ENCODE assay signal across 19 cellular contexts in the genomic region with DNA sequence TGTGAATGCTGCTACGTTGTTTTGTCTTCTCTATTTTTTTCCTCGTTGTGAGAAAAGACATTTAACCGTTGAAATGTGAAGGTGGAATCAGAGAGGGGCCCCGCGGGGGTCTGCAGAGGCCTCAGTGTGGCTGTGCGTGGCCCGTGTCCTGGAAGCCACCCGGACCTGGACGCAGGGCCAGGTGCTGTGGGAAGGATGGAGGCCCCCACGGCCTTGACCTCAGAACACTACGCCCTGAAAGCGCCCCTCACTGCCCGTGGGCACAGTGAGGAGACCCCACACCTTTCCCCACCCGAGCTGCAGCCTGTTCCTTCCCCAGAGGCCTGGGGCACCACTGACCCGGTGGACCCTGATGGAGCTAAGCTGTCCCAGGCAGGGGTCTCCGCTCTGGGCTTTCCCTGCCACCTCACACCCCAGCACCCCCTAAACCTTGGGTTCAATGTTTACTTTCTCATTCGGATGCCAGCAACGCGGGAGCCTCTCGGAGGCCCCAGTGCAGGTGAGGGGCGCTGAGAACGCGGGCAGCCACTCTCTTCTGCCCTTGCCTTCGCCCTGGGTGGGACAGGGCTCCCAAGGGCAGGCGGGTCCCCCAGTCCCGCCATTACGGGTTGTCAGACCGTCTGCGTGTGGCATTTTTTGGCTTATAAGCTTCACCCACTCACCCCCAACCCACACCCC. TPM values are rescaled to one million over a fixed set of nuclear protein-coding genes. Genes with fewer than 3 reads are reported as not detected.
DNase-seq lines count a peak whose midpoint lies in the region; ATAC-seq, FAIRE-seq and TF ChIP-seq lines count a peak whose summit lies in the region.
"Had no signal": no experiment of that assay in that cellular context is flagged by ENCODE, and none has a peak within 500 bp of the region (broad histone marks: within the 10 kb centered on the region; RNA-seq: fewer than 3 reads in every experiment).

No MANE protein-coding gene starts in this region.

- intact Hi-C loops in Caco-2 (cut with micrococcal nuclease; ENCODE audit: unreplicated experiment) (no loop called here), GM12878 (cut with micrococcal nuclease; ENCODE audit: unreplicated experiment) (no loop called here)

- no peak overlapping the region for H3K4me3 Mint-ChIP-seq in Caco-2 (ENCODE audit: unreplicated experiment)
- no peak overlapping the region for H3K4me3 Mint-ChIP-seq in stimulated activated effector memory CD8-positive, alpha-beta T cell treated with anti-CD3 and anti-CD28 coated beads, Interleukin-12 subunit alpha, Interleukin-12 subunit beta, amount 100 ng/mL, for 72 hours
- H3K4me3 Mint-ChIP-seq: CD8-positive, alpha-beta T cell had no signal

- H3K27me3 ChIP-seq in Caco-2 (replicated peaks; ENCODE audit: control insufficient read depth, insufficient read depth, low read length) (no peaks in the 10 kb centered on the region), GM12878 (replicated peaks in 1 of 2; ENCODE audit: control insufficient read depth in 2 of 2, insufficient read depth in 2 of 2, low read length in 1 of 2) (no peaks in the 10 kb centered on the region)
- H3K27me3 ChIP-seq: BLaER1 treated with 17β-estradiol and CSF1 and Interleukin-3, amounts not matched to agents 10 nM and 100 nM; Peyer's patch had no signal

- H3K4me3 ChIP-seq in Caco-2 (ENCODE audit: low read depth, low read length) (no peak overlapping the region), GM12878 (no peak overlapping the region)
- H3K4me3 ChIP-seq: A549; BLaER1 treated with 17β-estradiol and CSF1 and Interleukin-3, amounts not matched to agents 10 nM and 100 nM; Peyer's patch; SK-N-MC had no signal

- H3K36me3 ChIP-seq in Caco-2 (ENCODE audit: control insufficient read depth, insufficient read depth, low read length), result no peaks in the 10 kb centered on the region
- peaks cover 68% of the 10 kb centered on the region for H3K36me3 ChIP-seq in KOPT-K1 (ENCODE audit: insufficient read depth, low read length)
- peaks cover 3 to 10% of the 10 kb centered on the region in 2 experiments; a peak in 3 of 4 replicates for H3K36me3 ChIP-seq in GM12878 (ENCODE audit: control insufficient read depth in 2 of 2, insufficient read depth in 2 of 2, low read length in 1 of 2)

- H3K27ac Mint-ChIP-seq in Caco-2 (ENCODE audit: unreplicated experiment), result no peak overlapping the region
- peak overlapping the region; percentile 83 for H3K27ac Mint-ChIP-seq in stimulated activated effector memory CD8-positive, alpha-beta T cell treated with anti-CD3 and anti-CD28 coated beads, Interleukin-12 subunit alpha, Interleukin-12 subunit beta, amount 100 ng/mL, for 72 hours
- H3K27ac Mint-ChIP-seq: CD8-positive, alpha-beta T cell had no signal

- FAIRE-seq in GM12878 (lab: Jason Lieb, UNC), result no peak
- FAIRE-seq: A549, H54 had no signal

- RAD21 ChIA-PET in GM12878 (lab: Charles Lee; ENCODE audit: unreplicated experiment), result no interaction called here

- no peaks in the 10 kb centered on the region for H3K4me1 ChIP-seq in Caco-2
- no peaks in the 10 kb centered on the region for H3K4me1 ChIP-seq in GM12878 (ENCODE audit: control insufficient read depth, insufficient read depth, low read length)
- H3K4me1 ChIP-seq: A549; BLaER1 treated with 17β-estradiol and CSF1 and Interleukin-3, amounts not matched to agents 10 nM and 100 nM; Peyer's patch had no signal

- BruUV-seq in Caco-2 (replicated peaks; lab: Mats Ljungman, UMichigan) (TSS peak; percentile 26), GM12878 (replicated peaks; lab: Mats Ljungman, UMichigan) (TSS peak; percentile 64)

- peaks cover 5% of the 10 kb centered on the region for H3K4me1 Mint-ChIP-seq in Caco-2 (ENCODE audit: low read depth, unreplicated experiment)
- peaks cover 37% of the 10 kb centered on the region for H3K4me1 Mint-ChIP-seq in stimulated activated effector memory CD8-positive, alpha-beta T cell treated with anti-CD3 and anti-CD28 coated beads, Interleukin-12 subunit alpha, Interleukin-12 subunit beta, amount 100 ng/mL, for 72 hours

- TF ChIP-seq POLR2A in GM12878 (IDR thresholded peaks at IDR 0.05; ENCODE audit: low read depth, low read length), result no peak

- no peaks in the 10 kb centered on the region for H4K20me1 ChIP-seq in GM12878 (ENCODE audit: control insufficient read depth, insufficient read depth)

- H3K36me3 Mint-ChIP-seq in Caco-2 (ENCODE audit: insufficient read depth, unreplicated experiment), result peaks cover 43% of the 10 kb centered on the region
- H3K36me3 Mint-ChIP-seq in stimulated activated effector memory CD8-positive, alpha-beta T cell treated with anti-CD3 and anti-CD28 coated beads, Interleukin-12 subunit alpha, Interleukin-12 subunit beta, amount 100 ng/mL, for 72 hours, result peaks cover 76% of the 10 kb centered on the region

- TF ChIP-seq EP300 in GM12878 (IDR thresholded peaks at IDR 0.05; ENCODE audit: borderline replicate concordance in 1 of 2, control insufficient read depth in 1 of 2, low read depth in 2 of 2, low read length in 2 of 2), result no peak

- no peak overlapping the region for H2AFZ ChIP-seq in GM12878 (ENCODE audit: control insufficient read depth, low read depth, low read length)

- SMC1A ChIA-PET in GM12878 (lab: Charles Lee; ENCODE audit: uncharacterized antibody, unreplicated experiment), result no interaction called here

- no peaks in the 10 kb centered on the region for H3K27me3 Mint-ChIP-seq in Caco-2 (ENCODE audit: insufficient read depth, unreplicated experiment)

- no peaks in the 10 kb centered on the region for H3K79me2 ChIP-seq in GM12878 (ENCODE audit: control insufficient read depth, insufficient read depth, low read length)

- WGBS in GM12878 (ENCODE audit: insufficient coverage, insufficient replicate concordance, low lambda C conversion rate, missing lambda C conversion rate), result 94% methylated on average over 29 of the region's 29 CpGs

- no peak overlapping the region for H3K4me2 ChIP-seq in GM12878 (ENCODE audit: control insufficient read depth, insufficient read depth)
- H3K4me2 ChIP-seq: A549; BLaER1 treated with 17β-estradiol and CSF1 and Interleukin-3, amounts not matched to agents 10 nM and 100 nM had no signal

- TF ChIP-seq RAD21 in GM12878 (IDR thresholded peaks at IDR 0.05; ENCODE audit: insufficient read depth, low read depth, low read length), result no peak

- H3K9me3 ChIP-seq in Caco-2 (no peaks in the 10 kb centered on the region), KOPT-K1 (ENCODE audit: insufficient read depth, low read length, poor library complexity, severe bottlenecking) (no peaks in the 10 kb centered on the region), GM12878 (replicated peaks; ENCODE audit: control insufficient read depth, insufficient read depth, low read length) (no peaks in the 10 kb centered on the region)
- H3K9me3 ChIP-seq: A549; BLaER1 treated with 17β-estradiol and CSF1 and Interleukin-3, amounts not matched to agents 10 nM and 100 nM; Peyer's patch had no signal

- ATAC-seq in GM12878, result no peak
- no peak for ATAC-seq in stimulated activated effector memory CD8-positive, alpha-beta T cell treated with anti-CD3 and anti-CD28 coated beads, Interleukin-12 subunit alpha, Interleukin-12 subunit beta, amount 100 ng/mL, for 72 hours
- ATAC-seq: A549; CD8-positive, alpha-beta T cell had no signal

- no peak for TF ChIP-seq CTCF in Caco-2 (IDR thresholded peaks at IDR 0.05; ENCODE audit: insufficient read depth in 1 of 2, low read depth in 1 of 2, low read length in 1 of 2, severe bottlenecking in 1 of 2, unreplicated experiment in 1 of 2)
- no peak for TF ChIP-seq CTCF in GM12878 (IDR thresholded peaks at IDR 0.05 in 2 of 3, conservative IDR thresholded peaks at IDR 0.05 in 1 of 3; ENCODE audit: control insufficient read depth in 2 of 3, extremely low read depth in 1 of 3, insufficient read depth in 1 of 3, low read depth in 3 of 3, low read length in 3 of 3)

- DNase-seq in Caco-2 (no peak), GM12878 (ENCODE audit: low read depth, low spot score) (no peak), epidermal melanocyte (ENCODE audit: insufficient read length, low spot score) (no peak), HuH-7 (ENCODE audit: low spot score) (no peak), NCI-H524 (lab: John Stamatoyannopoulos, UW) (no peak), NCI-H1417 (lab: John Stamatoyannopoulos, UW) (no peak)
- DNase-seq in stimulated activated effector memory CD8-positive, alpha-beta T cell treated with anti-CD3 and anti-CD28 coated beads, Interleukin-12 subunit alpha, Interleukin-12 subunit beta, amount 100 ng/mL, for 72 hours (ENCODE audit: low spot score in 2 of 2), result no peak
- DNase-seq: CD8-positive, alpha-beta T cell; KBM-7; NCI-H187 treated with DMSO at 0.1 percent for 48 hours; NCI-H226; NCI-H524 treated with DMSO at 0.1 percent for 48 hours; Peyer's patch; Right ventricle myocardium superior had no signal

- H3K9me3 Mint-ChIP-seq in Caco-2 (ENCODE audit: unreplicated experiment), result no peaks in the 10 kb centered on the region
- no peaks in the 10 kb centered on the region for H3K9me3 Mint-ChIP-seq in stimulated activated effector memory CD8-positive, alpha-beta T cell treated with anti-CD3 and anti-CD28 coated beads, Interleukin-12 subunit alpha, Interleukin-12 subunit beta, amount 100 ng/mL, for 72 hours
- H3K9me3 Mint-ChIP-seq: CD8-positive, alpha-beta T cell had no signal

- H3K27ac ChIP-seq in KOPT-K1 (ENCODE audit: low read depth, low read length, poor library complexity, severe bottlenecking), result peak overlapping the region; percentile 3
- no peak overlapping the region for H3K27ac ChIP-seq in GM12878 (ENCODE audit: control insufficient read depth, insufficient read depth)
- H3K27ac ChIP-seq: A549; BLaER1 treated with 17β-estradiol and CSF1 and Interleukin-3, amounts not matched to agents 10 nM and 100 nM; Peyer's patch; SK-N-MC had no signal

- CTCF ChIA-PET in Caco-2 (lab: Charles Lee) (no interaction called here), GM12878 (lab: Yijun Ruan, JAX) (no interaction called here)

- no peak overlapping the region for H3K9ac ChIP-seq in GM12878 (ENCODE audit: control insufficient read depth, insufficient read depth, low read length)

- in situ Hi-C loops in GM12878 (cut with MboI), result no loop called here

- POLR2A ChIA-PET in Caco-2 (lab: Charles Lee), result no interaction called here
- POLR2A ChIA-PET in GM12878 (lab: Charles Lee), result no interaction called here

RNA-seq across cellular contexts. Expression of gene SETD1B, which starts 26.9 kb away (rescaled TPM):
- total RNA-seq in Caco-2 (2022) (16.8 and 17.6 TPM in 2 replicates), GM12878 (2014; rRNA removed) (1.8 and 2.1 TPM in 2 replicates), GM12878 (2014; rRNA removed; fragmentation: Illumina TruSeq; extraction: Trizol) (1.3 TPM in 2 replicates), GM12878 (2021) (15.5 and 17.3 TPM in 2 replicates)
- total RNA-seq in GM12878 (2013; cell fraction: nucleolus; rRNA removed), result 8.1 and 10.1 TPM in 2 replicates
- polyA plus RNA-seq in GM12878 (2011; ENCODE audit: low read depth), result 2.0 TPM
- polyA plus RNA-seq in GM12878 (2011; rRNA removed) (0.27 and 0.50 TPM in 2 replicates), GM12878 (2014; fragmentation: Illumina TruSeq; extraction: Trizol) (1.7 and 3.6 TPM in 2 replicates), GM12878 (2014; fragmentation: Nextera tagmentation; extraction: Ambion mirVana) (1 to 10 TPM in 1 of 2 experiments, under 1 TPM in 1; 0.53 to 1.7 TPM), GM12878 (2014; rRNA removed) (4.9 and 7.5 TPM in 2 replicates), GM12878 (2016; fragmentation: Nextera tagmentation; extraction: Ambion mirVana) (1 to 10 TPM; 1.2 to 1.5 TPM)
- polyA plus RNA-seq in GM12878 (2011; cell fraction: cytosol; rRNA removed), result 0.67 and 0.76 TPM in 2 replicates
- polyA plus RNA-seq in GM12878 (2011; cell fraction: nucleus; rRNA removed), result 3.1 and 6.2 TPM in 2 replicates
- polyA plus RNA-seq in GM12878 (2012), result 4.3 and 5.9 TPM in 2 replicates
- polyA minus RNA-seq in GM12878 (2011; rRNA and poly(A)+ RNA removed), result 1.3 and 1.4 TPM in 2 replicates
- 2.3 and 3.3 TPM in 2 replicates for polyA minus RNA-seq in GM12878 (2011; cell fraction: cytosol; rRNA and poly(A)+ RNA removed)
- polyA minus RNA-seq in GM12878 (2011; cell fraction: nucleus; rRNA and poly(A)+ RNA removed), result 1.6 and 3.5 TPM in 2 replicates

RNA-seq across cellular contexts. Expression of gene HPD, which starts 27.9 kb away (rescaled TPM):
- total RNA-seq in Caco-2 (2022) (0.20 TPM in 1 of 2 replicates, not detected in the other), GM12878 (2014; rRNA removed) (not detected in 2 replicates), GM12878 (2014; rRNA removed; fragmentation: Illumina TruSeq; extraction: Trizol) (not detected in 2 replicates), GM12878 (2021) (0.13 and 0.28 TPM in 2 replicates)
- not detected in 2 replicates for total RNA-seq in GM12878 (2013; cell fraction: nucleolus; rRNA removed)
- not detected for polyA plus RNA-seq in GM12878 (2011; ENCODE audit: low read depth)
- polyA plus RNA-seq in GM12878 (2011; rRNA removed) (not detected in 2 replicates), GM12878 (2014; fragmentation: Illumina TruSeq; extraction: Trizol) (not detected in 2 replicates), GM12878 (2014; fragmentation: Nextera tagmentation; extraction: Ambion mirVana) (under 1 TPM in 1 of 2 experiments, not detected in 1; 0.04 TPM), GM12878 (2014; rRNA removed) (0.15 and 0.69 TPM in 2 replicates), GM12878 (2016; fragmentation: Nextera tagmentation; extraction: Ambion mirVana) (not detected)
- not detected in 2 replicates for polyA plus RNA-seq in GM12878 (2011; cell fraction: cytosol; rRNA removed)
- polyA plus RNA-seq in GM12878 (2011; cell fraction: nucleus; rRNA removed), result not detected in 2 replicates
- 0.15 TPM in 1 of 2 replicates, not detected in the other for polyA plus RNA-seq in GM12878 (2012)
- not detected in 2 replicates for polyA minus RNA-seq in GM12878 (2011; rRNA and poly(A)+ RNA removed)
- not detected in 2 replicates for polyA minus RNA-seq in GM12878 (2011; cell fraction: cytosol; rRNA and poly(A)+ RNA removed)
- not detected in 2 replicates for polyA minus RNA-seq in GM12878 (2011; cell fraction: nucleus; rRNA and poly(A)+ RNA removed)
- total RNA-seq: CD8-positive, alpha-beta T cell; Peyer's patch had no signal

RNA-seq across cellular contexts. Expression of gene RHOF, which starts 37.2 kb away (rescaled TPM):
- 33.8 and 36.7 TPM in 2 replicates for total RNA-seq in Caco-2 (2022)
- 111 and 129 TPM in 2 replicates for total RNA-seq in GM12878 (2013; cell fraction: nucleolus; rRNA removed)
- total RNA-seq in GM12878 (2014; rRNA removed), result 58.0 and 58.8 TPM in 2 replicates
- total RNA-seq in GM12878 (2014; rRNA removed; fragmentation: Illumina TruSeq; extraction: Trizol), result 32.8 and 32.9 TPM in 2 replicates
- 72.8 and 78.7 TPM in 2 replicates for total RNA-seq in GM12878 (2021)
- 11.6 TPM for polyA plus RNA-seq in GM12878 (2011; ENCODE audit: low read depth)
- 25.4 and 40.8 TPM in 2 replicates for polyA plus RNA-seq in GM12878 (2011; rRNA removed)
- 71.0 and 80.5 TPM in 2 replicates for polyA plus RNA-seq in GM12878 (2011; cell fraction: cytosol; rRNA removed)
- 76.9 and 97.7 TPM in 2 replicates for polyA plus RNA-seq in GM12878 (2011; cell fraction: nucleus; rRNA removed)
- 38.5 and 51.6 TPM in 2 replicates for polyA plus RNA-seq in GM12878 (2012)
- 28.5 and 36.5 TPM in 2 replicates for polyA plus RNA-seq in GM12878 (2014; fragmentation: Illumina TruSeq; extraction: Trizol)
- polyA plus RNA-seq in GM12878 (2014; fragmentation: Nextera tagmentation; extraction: Ambion mirVana), result 1 to 10 TPM; 6.1 to 6.4 TPM
- polyA plus RNA-seq in GM12878 (2014; rRNA removed), result 66.1 and 75.8 TPM in 2 replicates
- polyA plus RNA-seq in GM12878 (2016; fragmentation: Nextera tagmentation; extraction: Ambion mirVana), result 10 to 100 TPM; 38.9 to 40.5 TPM
- polyA minus RNA-seq in GM12878 (2011; rRNA and poly(A)+ RNA removed), result 45.1 and 66.7 TPM in 2 replicates
- polyA minus RNA-seq in GM12878 (2011; cell fraction: cytosol; rRNA and poly(A)+ RNA removed), result 58.2 and 58.8 TPM in 2 replicates
- 35.3 and 53.2 TPM in 2 replicates for polyA minus RNA-seq in GM12878 (2011; cell fraction: nucleus; rRNA and poly(A)+ RNA removed)

RNA-seq across cellular contexts. Expression of gene PSMD9, which starts 57.9 kb away (rescaled TPM):
- total RNA-seq in Caco-2 (2022), result 53.0 and 63.3 TPM in 2 replicates
- 28.4 and 30.3 TPM in 2 replicates for total RNA-seq in GM12878 (2013; cell fraction: nucleolus; rRNA removed)
- total RNA-seq in GM12878 (2014; rRNA removed), result 80.8 and 110 TPM in 2 replicates
- 32.4 and 39.3 TPM in 2 replicates for total RNA-seq in GM12878 (2014; rRNA removed; fragmentation: Illumina TruSeq; extraction: Trizol)
- 51.1 and 70.0 TPM in 2 replicates for total RNA-seq in GM12878 (2021)
- 16.7 TPM for polyA plus RNA-seq in GM12878 (2011; ENCODE audit: low read depth)
- 38.2 and 46.3 TPM in 2 replicates for polyA plus RNA-seq in GM12878 (2011; rRNA removed)
- polyA plus RNA-seq in GM12878 (2011; cell fraction: cytosol; rRNA removed), result 65.5 and 93.4 TPM in 2 replicates
- polyA plus RNA-seq in GM12878 (2011; cell fraction: nucleus; rRNA removed), result 46.5 and 60.9 TPM in 2 replicates
- polyA plus RNA-seq in GM12878 (2012), result 37.3 and 39.3 TPM in 2 replicates
- polyA plus RNA-seq in GM12878 (2014; fragmentation: Illumina TruSeq; extraction: Trizol), result 13.0 and 26.1 TPM in 2 replicates
- 10 to 100 TPM; 14.6 to 33.7 TPM for polyA plus RNA-seq in GM12878 (2014; fragmentation: Nextera tagmentation; extraction: Ambion mirVana)
- polyA plus RNA-seq in GM12878 (2014; rRNA removed), result 82.8 and 114 TPM in 2 replicates
- polyA plus RNA-seq in GM12878 (2016; fragmentation: Nextera tagmentation; extraction: Ambion mirVana), result 100 to 1,000 TPM; 132 to 152 TPM
- 23.6 and 28.5 TPM in 2 replicates for polyA minus RNA-seq in GM12878 (2011; rRNA and poly(A)+ RNA removed)
- 12.4 and 18.6 TPM in 2 replicates for polyA minus RNA-seq in GM12878 (2011; cell fraction: cytosol; rRNA and poly(A)+ RNA removed)
- polyA minus RNA-seq in GM12878 (2011; cell fraction: nucleus; rRNA and poly(A)+ RNA removed), result 6.6 and 13.1 TPM in 2 replicates
